8 cellular contexts compared by ENCODE assay signal in genomic region chr3:46078712-46079400, GRCh38. TPM values are rescaled to one million over a fixed set of nuclear protein-coding genes. Genes with fewer than 3 reads are reported as not detected.
DNase-seq lines count a peak whose midpoint lies in the region; ATAC-seq and TF ChIP-seq lines count a peak whose summit lies in the region.

No MANE protein-coding gene starts in this region.

- TF ChIP-seq CTCF in HFF-Myc (IDR thresholded peaks at IDR 0.05; ENCODE audit: low read depth, low read length, missing control alignments) (peak; percentile 96), adrenal gland (IDR thresholded peaks at IDR 0.05) (peak; percentile 87 to 100 (median 98))

- H3K36me3 Mint-ChIP-seq in T-cell, result no peaks in the 10 kb centered on the region

- H3K9me3 ChIP-seq in adrenal gland (replicated peaks in 1 of 3), result no peaks in the 10 kb centered on the region

- CTCF ChIA-PET in T-cell (lab: Charles Lee), result interaction anchor here (0.6 to 4.8 kb wide), 24 partner anchors 8 to 1068 kb away, joined by 3 to 97 read pairs (median 3); partner anchors contain the start of genes CCR5 (in 1 of the 2) and CXCR6 (in 1 of the 2)

- DNase-seq in DMS53 treated with DMSO at 0.1 percent for 48 hours (lab: John Stamatoyannopoulos, UW; ENCODE audit: unreplicated experiment) (peak; percentile 16), HFF-Myc (ENCODE audit: extremely low read depth, low read depth) (peak; percentile 95), NCI-H187 (lab: John Stamatoyannopoulos, UW) (peak; percentile 44 to 59), T-cell (peak; percentile 58 to 94 (median 84)), adrenal gland (peak; percentile 86 to 98 (median 94)), left cardiac atrium (peak; percentile 92), retina (peak; percentile 86)

- intact Hi-C loops in adrenal gland (cut with DNase I) (loop anchor here in 1 of 2 donors (5.0 kb wide), 1 partner anchor 317 kb away; no protein-coding TSS in a partner anchor), left cardiac atrium (cut with DNase I) (loop anchor here (1.0 to 5.0 kb wide), 3 partner anchors 140 to 318 kb away; no protein-coding TSS in a partner anchor)

- no peaks in the 10 kb centered on the region for H3K36me3 ChIP-seq in adrenal gland (replicated peaks in 1 of 2)

- no peaks in the 10 kb centered on the region for H3K9me3 Mint-ChIP-seq in T-cell

- ATAC-seq in T-cell (replicated peaks in 1 of 4) (peak; percentile 97 to 99 (median 97)), left cardiac atrium (peak; percentile 95 to 97), GM19023 (IDR thresholded peaks at IDR 0.05; ENCODE audit: unreplicated experiment) (no peak)

- no peak for TF ChIP-seq POLR2A in adrenal gland (IDR thresholded peaks at IDR 0.05)

- no peak overlapping the region for H3K27ac ChIP-seq in adrenal gland

- WGBS in adrenal gland, 4 donors, result 10 to 11% (median 10%) methylated on average over 11 of the region's 11 CpGs

- no peak overlapping the region for H3K4me3 Mint-ChIP-seq in T-cell

- peaks cover 10 to 12% (median 10%) of the 10 kb centered on the region in 3 donors for H3K4me1 Mint-ChIP-seq in T-cell

- H3K27ac Mint-ChIP-seq in T-cell, result no peak overlapping the region

- H3K27me3 ChIP-seq in adrenal gland, result no peaks in the 10 kb centered on the region

- no peaks in the 10 kb centered on the region for H3K4me1 ChIP-seq in adrenal gland (replicated peaks in 1 of 2)

- H3K4me3 ChIP-seq in HFF-Myc (replicated peaks; ENCODE audit: low read depth, low read length) (no peak overlapping the region), adrenal gland (no peak overlapping the region)

- POLR2A ChIA-PET in T-cell (lab: Charles Lee), result no interaction called here

- no peaks in the 10 kb centered on the region for H3K27me3 Mint-ChIP-seq in T-cell

RNA-seq across cellular contexts. Expression of gene XCR1, which starts 51.6 kb away (rescaled TPM):
- under 1 TPM in 2 of 5 donors, not detected in 3; 0.08 to 0.28 TPM for total RNA-seq in T-cell
- total RNA-seq in adrenal gland, result under 1 TPM in 4 of 8 donors, not detected in 4; 0.13 to 0.18 (median 0.15) TPM
- under 1 TPM in 2 of 3 donors, not detected in 1; 0.08 to 0.13 TPM for polyA plus RNA-seq in adrenal gland
- total RNA-seq in left cardiac atrium, result under 1 TPM; 0.08 to 0.09 TPM

Comparison
In these comparisons a context has a peak if more than half of its experiments do, and no peak if none do; other contexts are left out.
1. DNase-seq: peak in every context shown above with its lines; median percentile 95 in HFF-Myc; 94 in adrenal gland; 92 in left cardiac atrium; 86 in retina; 84 in T-cell; 52 in NCI-H187; 16 in DMS53 treated with DMSO at 0.1 percent for 48 hours.